Comparison of ENCODE assay signal across 17 cellular contexts in the genomic region with DNA sequence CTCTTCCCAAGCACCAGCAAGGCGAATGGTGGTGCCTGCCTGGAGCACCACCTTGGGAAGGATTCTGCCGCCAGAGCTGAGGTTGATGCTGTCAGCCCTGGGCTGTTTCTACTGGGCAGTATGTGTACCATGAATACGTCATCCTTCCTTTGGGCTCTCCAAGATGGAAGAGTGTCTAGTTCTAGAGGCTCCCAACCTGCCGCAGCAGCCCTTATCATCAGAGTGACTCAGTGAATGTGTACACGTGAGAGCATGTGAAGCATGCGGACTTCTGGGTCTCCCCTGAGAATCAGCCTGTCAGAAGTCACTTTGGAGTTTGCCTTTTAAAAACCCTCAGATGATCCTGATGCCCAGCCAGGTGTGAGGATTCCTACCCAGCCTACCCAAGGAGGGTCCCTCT. TPM values are rescaled to one million over a fixed set of nuclear protein-coding genes. Genes with fewer than 3 reads are reported as not detected.
DNase-seq lines count a peak whose midpoint lies in the region; ATAC-seq, FAIRE-seq and TF ChIP-seq lines count a peak whose summit lies in the region.
"Had no signal": no experiment of that assay in that cellular context is flagged by ENCODE, and none has a peak within 500 bp of the region (broad histone marks: within the 10 kb centered on the region; RNA-seq: fewer than 3 reads in every experiment).

No MANE protein-coding gene starts in this region.

- no peak for FAIRE-seq in bronchial epithelial cell (lab: Jason Lieb, UNC)
- FAIRE-seq: GM12878, HTR-8/SVneo had no signal

- TF ChIP-seq CTCF in right atrium auricular region (IDR thresholded peaks at IDR 0.05) (no peak), bronchial epithelial cell (IDR thresholded peaks at IDR 0.05; ENCODE audit: insufficient read depth, low read length, severe bottlenecking) (no peak), osteoblast (IDR thresholded peaks at IDR 0.05; ENCODE audit: extremely low read depth, low read depth, low read length) (no peak)

- H3K4me2 ChIP-seq in osteoblast (ENCODE audit: insufficient read depth, low read length) = no peak overlapping the region
- H3K4me2 ChIP-seq: BLaER1 had no signal

- DNase-seq in cardiac septum (ENCODE audit: low spot score) (peak; percentile 33), right atrium auricular region (ENCODE audit: low spot score) (no peak), bronchial epithelial cell (ENCODE audit: low read depth) (peak; percentile 36), osteoblast (ENCODE audit: insufficient read length, low spot score, missing footprints) (peak; percentile 23), ureter (ENCODE audit: low spot score) (peak; percentile 22), NCI-H345 treated with DMSO at 0.1 percent for 48 hours (lab: John Stamatoyannopoulos, UW; ENCODE audit: unreplicated experiment) (no peak), DMS79 (lab: John Stamatoyannopoulos, UW) (no peak)
- DNase-seq: 8988T; AML-193; Caco-2; CD8-positive, alpha-beta memory T cell; GOT3 had no signal

- ATAC-seq in GM18498 (IDR thresholded peaks at IDR 0.05; ENCODE audit: unreplicated experiment) = no peak
- ATAC-seq: GM12878 had no signal

- no peaks in the 10 kb centered on the region for H4K20me1 ChIP-seq in osteoblast (ENCODE audit: insufficient read depth, low read length)
- H4K20me1 ChIP-seq: BLaER1 had no signal

- H3K36me3 ChIP-seq in right atrium auricular region = no peaks in the 10 kb centered on the region
- H3K36me3 ChIP-seq in bronchial epithelial cell (ENCODE audit: control insufficient read depth, insufficient read depth, low read length) = no peaks in the 10 kb centered on the region
- H3K36me3 ChIP-seq in osteoblast (ENCODE audit: insufficient read depth, low read length) = no peaks in the 10 kb centered on the region
- H3K36me3 ChIP-seq: BLaER1, HAP-1 had no signal

- intact Hi-C loops in cardiac septum (cut with DNase I) = no loop called here

- H3K4me1 ChIP-seq in right atrium auricular region (no peaks in the 10 kb centered on the region), osteoblast (ENCODE audit: insufficient read depth, low read length) (no peaks in the 10 kb centered on the region)
- H3K4me1 ChIP-seq: HAP-1 had no signal

- no peaks in the 10 kb centered on the region for H3K79me2 ChIP-seq in osteoblast (ENCODE audit: insufficient read depth, low read length)

- H3K4me3 ChIP-seq in right atrium auricular region (no peak overlapping the region), bronchial epithelial cell (ENCODE audit: low read depth, low read length) (no peak overlapping the region), osteoblast (ENCODE audit: insufficient read depth, low read length) (no peak overlapping the region)
- H3K4me3 ChIP-seq: BLaER1, GM12878, HAP-1 had no signal

- no peak overlapping the region for H2AFZ ChIP-seq in osteoblast (ENCODE audit: low read length)

- H3K27ac ChIP-seq in right atrium auricular region (no peak overlapping the region), osteoblast (ENCODE audit: low read depth, low read length) (no peak overlapping the region)
- H3K27ac ChIP-seq: BLaER1 had no signal

- H3K9me3 ChIP-seq in right atrium auricular region (no peaks in the 10 kb centered on the region), osteoblast (ENCODE audit: low read depth, low read length) (no peaks in the 10 kb centered on the region)
- H3K9me3 ChIP-seq: BLaER1, Caco-2, HAP-1 had no signal

- H3K27me3 ChIP-seq in right atrium auricular region (no peaks in the 10 kb centered on the region), bronchial epithelial cell (ENCODE audit: control insufficient read depth, insufficient read depth, low read length) (no peaks in the 10 kb centered on the region), osteoblast (ENCODE audit: insufficient read depth, low read length) (peaks cover 27% of the 10 kb centered on the region)
- H3K27me3 ChIP-seq: BLaER1 had no signal

RNA-seq across cellular contexts. Expression of gene PLA2G4D, which starts 20.9 kb away (rescaled TPM):
- total RNA-seq in cardiac septum (not detected), right atrium auricular region (not detected), bronchial epithelial cell (under 0.01 TPM in 2 replicates), osteoblast (not detected in 2 replicates), ureter (0.13 TPM)
- total RNA-seq: Caco-2; CD8-positive, alpha-beta memory T cell; GM12878 had no signal

RNA-seq across cellular contexts. Expression of gene PLA2G4E, which starts 52.6 kb away (rescaled TPM):
- total RNA-seq in cardiac septum (0.08 TPM), right atrium auricular region (under 1 TPM in 1 of 2 donors, not detected in 1; 0.11 TPM), bronchial epithelial cell (under 0.01 and 1.4 TPM in 2 replicates), osteoblast (not detected in 2 replicates), ureter (0.34 TPM)
- total RNA-seq: CD8-positive, alpha-beta memory T cell had no signal

Comparison
In these comparisons a context has a peak if more than half of its experiments do, and no peak if none do; other contexts are left out.
1. DNase-seq: peak in cardiac septum (single experiment), bronchial epithelial cell (single experiment), osteoblast (single experiment) and ureter (single experiment); none in right atrium auricular region (single experiment), NCI-H345 treated with DMSO at 0.1 percent for 48 hours (single experiment) and DMS79 (single experiment).